13 cellular contexts compared by ENCODE assay signal in the genomic region with DNA sequence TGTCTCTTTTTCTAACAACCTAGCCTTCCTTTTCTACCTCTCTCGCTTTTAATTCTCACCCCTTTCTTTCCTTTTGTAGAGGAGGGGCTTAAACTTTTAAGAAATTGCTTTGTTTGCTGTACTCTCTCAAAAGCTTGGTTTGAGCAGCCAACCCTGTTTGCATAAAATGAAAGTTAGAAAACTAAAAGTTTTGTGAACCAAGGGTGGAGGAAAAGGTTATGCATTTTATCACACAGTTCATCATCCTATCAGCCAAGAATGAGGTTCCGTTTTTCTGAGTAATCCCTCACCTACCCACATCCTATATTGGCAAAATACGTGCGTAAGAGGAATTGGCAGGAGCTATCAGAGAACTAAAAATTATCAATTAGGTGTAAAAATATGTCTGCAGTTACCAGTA. TPM values are rescaled to one million over a fixed set of nuclear protein-coding genes. Genes with fewer than 3 reads are reported as not detected.
DNase-seq lines count a peak whose midpoint lies in the region; ATAC-seq lines count a peak whose summit lies in the region.
"Had no signal": no experiment of that assay in that cellular context is flagged by ENCODE, and none has a peak within 500 bp of the region (broad histone marks: within the 10 kb centered on the region; RNA-seq: fewer than 3 reads in every experiment).

No MANE protein-coding gene starts in this region.

- peak overlapping the region; percentile 92 for H3K27ac ChIP-seq in epithelial cell of prostate
- H3K27ac ChIP-seq: PC-9 had no signal

- POLR2A ChIA-PET in T-cell (lab: Charles Lee) = no interaction called here

- CTCF ChIA-PET in T-cell (lab: Charles Lee) = no interaction called here

- H3K4me1 Mint-ChIP-seq in T-cell = peaks cover 10 to 17% (median 12%) of the 10 kb centered on the region in 3 donors
- H3K4me1 Mint-ChIP-seq in stimulated activated naive CD8-positive, alpha-beta T cell treated with anti-CD3 and anti-CD28 coated beads, Interleukin-15, Interleukin-2, amounts not matched to agents 100 ng/mL and 50 ng/mL, for 24 hours (ENCODE audit: low read depth) = peaks cover 10% of the 10 kb centered on the region

- no peaks in the 10 kb centered on the region for H3K36me3 Mint-ChIP-seq in activated naive CD4-positive, alpha-beta T cell treated with anti-CD3 and anti-CD28 coated beads, Interleukin-2, amount 50 U/mL, for 72 hours
- no peaks in the 10 kb centered on the region for H3K36me3 Mint-ChIP-seq in T-cell
- no peaks in the 10 kb centered on the region for H3K36me3 Mint-ChIP-seq in stimulated activated naive CD8-positive, alpha-beta T cell treated with anti-CD3 and anti-CD28 coated beads, Interleukin-15, Interleukin-2, amounts not matched to agents 100 ng/mL and 50 ng/mL, for 24 hours (ENCODE audit: low read depth)

- DNase-seq in activated naive CD4-positive, alpha-beta T cell treated with anti-CD3 and anti-CD28 coated beads, Interleukin-2, amount 50 U/mL, for 72 hours (ENCODE audit: low spot score in 2 of 2) = no peak
- DNase-seq in activated naive CD4-positive, alpha-beta T cell treated with Interleukin-2 at 50 U/mL for 16 hours = no peak
- DNase-seq in T-cell (no peak), epithelial cell of prostate (ENCODE audit: low read depth, low spot score) (no peak), NCI-H1048 (lab: John Stamatoyannopoulos, UW) (no peak), NCI-H1436 (lab: John Stamatoyannopoulos, UW) (no peak)
- no peak for DNase-seq in NK-92 treated with Interleukin-12 subunit alpha and Interleukin-12 subunit beta, amount 100 ng/mL, for 24 hours (lab: John Stamatoyannopoulos, UW)
- DNase-seq: kidney; MG63; PC-9; stimulated activated CD4-positive, alpha-beta T cell treated with anti-CD3 and anti-CD28 coated beads, Interleukin-4, amount 100 ng/mL, for 24 hours; stimulated activated naive CD4-positive, alpha-beta T cell treated with Interleukin-2 at 50 U/mL for 16 hours had no signal

- H3K27me3 Mint-ChIP-seq in T-cell = no peaks in the 10 kb centered on the region
- H3K27me3 Mint-ChIP-seq in stimulated activated naive CD8-positive, alpha-beta T cell treated with anti-CD3 and anti-CD28 coated beads, Interleukin-15, Interleukin-2, amounts not matched to agents 100 ng/mL and 50 ng/mL, for 24 hours = no peaks in the 10 kb centered on the region

- peak; percentile 72 to 73 for ATAC-seq in activated naive CD4-positive, alpha-beta T cell treated with anti-CD3 and anti-CD28 coated beads, Interleukin-2, amount 50 U/mL, for 72 hours
- peak in 3 of 4 experiments; percentile 35 to 69 (median 47) for ATAC-seq in T-cell (replicated peaks in 1 of 4)

- peak overlapping the region in 1 of 2 donors; percentile 69 for H3K27ac Mint-ChIP-seq in activated naive CD4-positive, alpha-beta T cell treated with anti-CD3 and anti-CD28 coated beads, Interleukin-2, amount 50 U/mL, for 72 hours
- H3K27ac Mint-ChIP-seq in T-cell = peak overlapping the region; percentile 79 to 85
- peak overlapping the region; percentile 68 for H3K27ac Mint-ChIP-seq in stimulated activated naive CD8-positive, alpha-beta T cell treated with anti-CD3 and anti-CD28 coated beads, Interleukin-15, Interleukin-2, amounts not matched to agents 100 ng/mL and 50 ng/mL, for 24 hours

- peak overlapping the region in 2 of 3 donors; percentile 44 to 52 for H3K4me3 Mint-ChIP-seq in T-cell
- H3K4me3 Mint-ChIP-seq in stimulated activated naive CD8-positive, alpha-beta T cell treated with anti-CD3 and anti-CD28 coated beads, Interleukin-15, Interleukin-2, amounts not matched to agents 100 ng/mL and 50 ng/mL, for 24 hours = peak overlapping the region; percentile 32

- H3K9me3 Mint-ChIP-seq in activated naive CD4-positive, alpha-beta T cell treated with anti-CD3 and anti-CD28 coated beads, Interleukin-2, amount 50 U/mL, for 72 hours = no peaks in the 10 kb centered on the region
- no peaks in the 10 kb centered on the region for H3K9me3 Mint-ChIP-seq in T-cell
- H3K9me3 Mint-ChIP-seq in stimulated activated naive CD8-positive, alpha-beta T cell treated with anti-CD3 and anti-CD28 coated beads, Interleukin-15, Interleukin-2, amounts not matched to agents 100 ng/mL and 50 ng/mL, for 24 hours = no peaks in the 10 kb centered on the region

RNA-seq across cellular contexts. Expression of gene PTP4A1, which starts 42.8 kb away (rescaled TPM):
- total RNA-seq in activated naive CD4-positive, alpha-beta T cell treated with anti-CD3 and anti-CD28 coated beads, Interleukin-2, amount 50 U/mL, for 72 hours = 10 to 100 TPM; 46.4 to 77.0 TPM
- total RNA-seq in T-cell = 100 to 1,000 TPM in 2 of 5 donors, 10 to 100 TPM in 3; 28.9 to 160 (median 32.0) TPM
